In the genomic region with DNA sequence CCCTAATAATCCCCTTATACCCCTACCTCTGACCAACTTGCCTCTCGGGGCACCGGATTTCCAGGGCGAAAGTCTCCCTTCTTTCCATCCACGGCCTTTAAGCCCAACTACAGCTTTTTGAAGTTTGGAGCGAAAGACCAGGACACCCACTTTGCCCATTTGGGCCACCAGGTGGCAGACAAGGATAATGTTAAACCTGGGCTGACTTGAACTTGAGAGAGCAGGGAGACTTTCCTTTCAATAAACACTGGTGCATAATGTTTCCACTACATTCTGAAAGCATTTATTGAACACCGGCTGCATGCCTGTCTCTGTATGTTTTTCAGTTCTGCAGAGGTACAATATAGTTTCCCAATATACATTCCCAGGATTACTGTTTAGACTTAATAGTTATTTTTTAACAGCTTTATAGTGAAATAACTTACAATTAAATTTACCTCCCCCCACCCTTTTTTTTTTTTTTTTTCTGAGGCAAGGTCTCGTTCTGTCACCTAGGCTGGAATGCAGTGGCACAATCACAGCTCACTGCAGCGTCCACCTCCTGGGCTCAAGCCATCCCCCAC, we compare ENCODE assay signal across 2 cellular contexts.
A peak's percentile ranks its signal among the peaks of the same experiment; 100 is the strongest.
TF ChIP-seq lines count a peak whose summit lies in the region.

No MANE protein-coding gene starts in this region.

TF ChIP-seq in HEK293, 187 proteins besides CTCF, POLR2A, EP300 and RAD21:
- TF ChIP-seq ZNF449 (tag by site-specific recombination; IDR thresholded peaks at IDR 0.05) = peak; percentile 67; the same call in 1 of the 2 replicates
- TF ChIP-seq ZNF654 (tag by site-specific recombination; IDR thresholded peaks at IDR 0.05; ENCODE audit: low read depth) = peak; percentile 85
- no peak for TF ChIP-seq ZNF169 (tag by site-specific recombination; IDR thresholded peaks at IDR 0.05)
- peak; percentile 71; the same call in 1 of the 2 replicates for TF ChIP-seq ZNF660 (tag by site-specific recombination; IDR thresholded peaks at IDR 0.05)
- TF ChIP-seq ZSCAN30 (tag by site-specific recombination; IDR thresholded peaks at IDR 0.05) = 0 out of 2 replicates have a peak, but pooled peaks have one; percentile 40
- no peak for TF ChIP-seq ZNF600 (tag by site-specific recombination; IDR thresholded peaks at IDR 0.05)
- peak; percentile 99 for TF ChIP-seq ZNF792 (tag by site-specific recombination; IDR thresholded peaks at IDR 0.05)
TF ChIP-seq in HEK293: peak in this region for 5.

TF ChIP-seq in HepG2, 621 proteins besides CTCF, POLR2A, EP300 and RAD21 (continues in another document):
- TF ChIP-seq ZNF124 (CRISPR knock-in tag; IDR thresholded peaks at IDR 0.05) = no peak; the same call in 1 of the 2 replicates
- no peak for TF ChIP-seq CHCHD3 (CRISPR knock-in tag; IDR thresholded peaks at IDR 0.05)
- TF ChIP-seq ZNF674 (CRISPR knock-in tag; IDR thresholded peaks at IDR 0.05; ENCODE audit: low read depth) = no peak
- TF ChIP-seq MEIS1 (CRISPR knock-in tag; IDR thresholded peaks at IDR 0.05; ENCODE audit: borderline replicate concordance) = no peak
- no peak for TF ChIP-seq ZNF496 (CRISPR knock-in tag; IDR thresholded peaks at IDR 0.05; ENCODE audit: insufficient replicate concordance)
- TF ChIP-seq GATAD1 (CRISPR knock-in tag; IDR thresholded peaks at IDR 0.05) = peak; percentile 47; the same call in 1 of the 2 replicates
- no peak for TF ChIP-seq ZFP90 (CRISPR knock-in tag; IDR thresholded peaks at IDR 0.05; ENCODE audit: borderline replicate concordance)
- 0 out of 2 replicates have a peak, but pooled peaks have one; percentile 17 for TF ChIP-seq ZNF234 (CRISPR knock-in tag; conservative IDR thresholded peaks at IDR 0.05)
- no peak for TF ChIP-seq NR2F6 (IDR thresholded peaks at IDR 0.05)
- TF ChIP-seq NR2F6 (CRISPR knock-in tag; IDR thresholded peaks at IDR 0.05) = peak; percentile 61
- TF ChIP-seq KMT2A (CRISPR knock-in tag; IDR thresholded peaks at IDR 0.05) = peak; percentile 43; the same call in 1 of the 2 replicates
- no peak for TF ChIP-seq ZNF737 (CRISPR knock-in tag; IDR thresholded peaks at IDR 0.05; ENCODE audit: borderline replicate concordance)
- no peak for TF ChIP-seq ZBTB42 (CRISPR knock-in tag; IDR thresholded peaks at IDR 0.05)
- TF ChIP-seq PPARG (CRISPR knock-in tag; conservative IDR thresholded peaks at IDR 0.05) = peak; percentile 62; the same call in 1 of the 2 replicates
- TF ChIP-seq, protein P1, sequence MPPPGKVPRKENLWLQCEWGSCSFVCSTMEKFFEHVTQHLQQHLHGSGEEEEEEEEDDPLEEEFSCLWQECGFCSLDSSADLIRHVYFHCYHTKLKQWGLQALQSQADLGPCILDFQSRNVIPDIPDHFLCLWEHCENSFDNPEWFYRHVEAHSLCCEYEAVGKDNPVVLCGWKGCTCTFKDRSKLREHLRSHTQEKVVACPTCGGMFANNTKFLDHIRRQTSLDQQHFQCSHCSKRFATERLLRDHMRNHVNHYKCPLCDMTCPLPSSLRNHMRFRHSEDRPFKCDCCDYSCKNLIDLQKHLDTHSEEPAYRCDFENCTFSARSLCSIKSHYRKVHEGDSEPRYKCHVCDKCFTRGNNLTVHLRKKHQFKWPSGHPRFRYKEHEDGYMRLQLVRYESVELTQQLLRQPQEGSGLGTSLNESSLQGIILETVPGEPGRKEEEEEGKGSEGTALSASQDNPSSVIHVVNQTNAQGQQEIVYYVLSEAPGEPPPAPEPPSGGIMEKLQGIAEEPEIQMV (CRISPR knock-in tag; IDR thresholded peaks at IDR 0.05; ENCODE audit: low read depth) = no peak
- no peak for TF ChIP-seq TSC22D2 (CRISPR knock-in tag; IDR thresholded peaks at IDR 0.05; ENCODE audit: borderline replicate concordance)
- TF ChIP-seq, protein P2, sequence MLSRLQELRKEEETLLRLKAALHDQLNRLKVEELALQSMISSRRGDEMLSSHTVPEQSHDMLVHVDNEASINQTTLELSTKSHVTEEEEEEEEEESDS (CRISPR knock-in tag; IDR thresholded peaks at IDR 0.05; ENCODE audit: borderline replicate concordance) = no peak
- TF ChIP-seq DNMT1 (CRISPR knock-in tag; IDR thresholded peaks at IDR 0.05) = no peak
- TF ChIP-seq, protein P3, sequence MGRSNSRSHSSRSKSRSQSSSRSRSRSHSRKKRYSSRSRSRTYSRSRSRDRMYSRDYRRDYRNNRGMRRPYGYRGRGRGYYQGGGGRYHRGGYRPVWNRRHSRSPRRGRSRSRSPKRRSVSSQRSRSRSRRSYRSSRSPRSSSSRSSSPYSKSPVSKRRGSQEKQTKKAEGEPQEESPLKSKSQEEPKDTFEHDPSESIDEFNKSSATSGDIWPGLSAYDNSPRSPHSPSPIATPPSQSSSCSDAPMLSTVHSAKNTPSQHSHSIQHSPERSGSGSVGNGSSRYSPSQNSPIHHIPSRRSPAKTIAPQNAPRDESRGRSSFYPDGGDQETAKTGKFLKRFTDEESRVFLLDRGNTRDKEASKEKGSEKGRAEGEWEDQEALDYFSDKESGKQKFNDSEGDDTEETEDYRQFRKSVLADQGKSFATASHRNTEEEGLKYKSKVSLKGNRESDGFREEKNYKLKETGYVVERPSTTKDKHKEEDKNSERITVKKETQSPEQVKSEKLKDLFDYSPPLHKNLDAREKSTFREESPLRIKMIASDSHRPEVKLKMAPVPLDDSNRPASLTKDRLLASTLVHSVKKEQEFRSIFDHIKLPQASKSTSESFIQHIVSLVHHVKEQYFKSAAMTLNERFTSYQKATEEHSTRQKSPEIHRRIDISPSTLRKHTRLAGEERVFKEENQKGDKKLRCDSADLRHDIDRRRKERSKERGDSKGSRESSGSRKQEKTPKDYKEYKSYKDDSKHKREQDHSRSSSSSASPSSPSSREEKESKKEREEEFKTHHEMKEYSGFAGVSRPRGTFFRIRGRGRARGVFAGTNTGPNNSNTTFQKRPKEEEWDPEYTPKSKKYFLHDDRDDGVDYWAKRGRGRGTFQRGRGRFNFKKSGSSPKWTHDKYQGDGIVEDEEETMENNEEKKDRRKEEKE (IDR thresholded peaks at IDR 0.05) = no peak
- TF ChIP-seq, protein P4, sequence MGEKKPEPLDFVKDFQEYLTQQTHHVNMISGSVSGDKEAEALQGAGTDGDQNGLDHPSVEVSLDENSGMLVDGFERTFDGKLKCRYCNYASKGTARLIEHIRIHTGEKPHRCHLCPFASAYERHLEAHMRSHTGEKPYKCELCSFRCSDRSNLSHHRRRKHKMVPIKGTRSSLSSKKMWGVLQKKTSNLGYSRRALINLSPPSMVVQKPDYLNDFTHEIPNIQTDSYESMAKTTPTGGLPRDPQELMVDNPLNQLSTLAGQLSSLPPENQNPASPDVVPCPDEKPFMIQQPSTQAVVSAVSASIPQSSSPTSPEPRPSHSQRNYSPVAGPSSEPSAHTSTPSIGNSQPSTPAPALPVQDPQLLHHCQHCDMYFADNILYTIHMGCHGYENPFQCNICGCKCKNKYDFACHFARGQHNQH (CRISPR knock-in tag; IDR thresholded peaks at IDR 0.05) = peak; percentile 39; the same call in 1 of the 2 replicates
- TF ChIP-seq SCMH1 (CRISPR knock-in tag; IDR thresholded peaks at IDR 0.05; ENCODE audit: borderline replicate concordance) = no peak
- TF ChIP-seq CBX5 (CRISPR knock-in tag; IDR thresholded peaks at IDR 0.05; ENCODE audit: borderline replicate concordance) = no peak
- 0 out of 2 replicates have a peak, but pooled peaks have one; percentile 13 for TF ChIP-seq ARID3A (IDR thresholded peaks at IDR 0.05; ENCODE audit: low read depth, low read length)
- TF ChIP-seq AHR (CRISPR knock-in tag; IDR thresholded peaks at IDR 0.05) = no peak
- peak; percentile 54 for TF ChIP-seq JARID2 (CRISPR knock-in tag; IDR thresholded peaks at IDR 0.05; ENCODE audit: insufficient replicate concordance)
- TF ChIP-seq ZMAT3 (CRISPR knock-in tag; conservative IDR thresholded peaks at IDR 0.05) = no peak
- TF ChIP-seq, protein P5, sequence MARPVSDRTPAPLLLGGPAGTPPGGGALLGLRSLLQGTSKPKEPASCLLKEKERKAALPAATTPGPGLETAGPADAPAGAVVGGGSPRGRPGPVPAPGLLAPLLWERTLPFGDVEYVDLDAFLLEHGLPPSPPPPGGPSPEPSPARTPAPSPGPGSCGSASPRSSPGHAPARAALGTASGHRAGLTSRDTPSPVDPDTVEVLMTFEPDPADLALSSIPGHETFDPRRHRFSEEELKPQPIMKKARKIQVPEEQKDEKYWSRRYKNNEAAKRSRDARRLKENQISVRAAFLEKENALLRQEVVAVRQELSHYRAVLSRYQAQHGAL (CRISPR knock-in tag; IDR thresholded peaks at IDR 0.05; ENCODE audit: not compliant biosample characterization) = no peak
- TF ChIP-seq ARID5B (CRISPR knock-in tag; IDR thresholded peaks at IDR 0.05) = peak; percentile 57
- TF ChIP-seq GTF3A (CRISPR knock-in tag; conservative IDR thresholded peaks at IDR 0.05) = no peak
- no peak for TF ChIP-seq HNF4G (IDR thresholded peaks at IDR 0.05; ENCODE audit: borderline replicate concordance, low read depth, low read length)
- no peak for TF ChIP-seq HNF4G (CRISPR knock-in tag; IDR thresholded peaks at IDR 0.05; ENCODE audit: borderline replicate concordance, low read depth)
- no peak for TF ChIP-seq ISX (CRISPR knock-in tag; conservative IDR thresholded peaks at IDR 0.05)
- TF ChIP-seq GZF1 (CRISPR knock-in tag; IDR thresholded peaks at IDR 0.05) = no peak
- TF ChIP-seq SMAD1 (CRISPR knock-in tag; IDR thresholded peaks at IDR 0.05; ENCODE audit: borderline replicate concordance, low read depth) = no peak
- no peak for TF ChIP-seq XBP1 (CRISPR knock-in tag; IDR thresholded peaks at IDR 0.05)
- TF ChIP-seq, protein P6, sequence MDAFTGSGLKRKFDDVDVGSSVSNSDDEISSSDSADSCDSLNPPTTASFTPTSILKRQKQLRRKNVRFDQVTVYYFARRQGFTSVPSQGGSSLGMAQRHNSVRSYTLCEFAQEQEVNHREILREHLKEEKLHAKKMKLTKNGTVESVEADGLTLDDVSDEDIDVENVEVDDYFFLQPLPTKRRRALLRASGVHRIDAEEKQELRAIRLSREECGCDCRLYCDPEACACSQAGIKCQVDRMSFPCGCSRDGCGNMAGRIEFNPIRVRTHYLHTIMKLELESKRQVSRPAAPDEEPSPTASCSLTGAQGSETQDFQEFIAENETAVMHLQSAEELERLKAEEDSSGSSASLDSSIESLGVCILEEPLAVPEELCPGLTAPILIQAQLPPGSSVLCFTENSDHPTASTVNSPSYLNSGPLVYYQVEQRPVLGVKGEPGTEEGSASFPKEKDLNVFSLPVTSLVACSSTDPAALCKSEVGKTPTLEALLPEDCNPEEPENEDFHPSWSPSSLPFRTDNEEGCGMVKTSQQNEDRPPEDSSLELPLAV (CRISPR knock-in tag; conservative IDR thresholded peaks at IDR 0.05; ENCODE audit: low read depth) = no peak
- TF ChIP-seq NCOA2 (CRISPR knock-in tag; IDR thresholded peaks at IDR 0.05) = no peak
- TF ChIP-seq NBN (conservative IDR thresholded peaks at IDR 0.05) = no peak
- no peak for TF ChIP-seq ZNF589 (CRISPR knock-in tag; conservative IDR thresholded peaks at IDR 0.05)
- TF ChIP-seq MLX (CRISPR knock-in tag; IDR thresholded peaks at IDR 0.05) = no peak; the same call in 1 of the 2 replicates
